9 cellular contexts compared by ENCODE assay signal in genomic region chr20:51695574-51696303, GRCh38.
DNase-seq lines count a peak whose midpoint lies in the region; ATAC-seq and TF ChIP-seq lines count a peak whose summit lies in the region.
"Had no signal": no experiment of that assay in that cellular context is flagged by ENCODE, and none has a peak within 500 bp of the region (broad histone marks: within the 10 kb centered on the region; RNA-seq: fewer than 3 reads in every experiment).

No MANE protein-coding gene starts in this region.

- no peaks in the 10 kb centered on the region for H3K27me3 ChIP-seq in GM23248 (replicated peaks; ENCODE audit: insufficient read depth)

- in situ Hi-C loops in GM23248 (cut with MboI), result no loop called here

- H3K36me3 ChIP-seq in GM23248 (ENCODE audit: low read depth) (no peaks in the 10 kb centered on the region), OCI-LY7 (ENCODE audit: insufficient read depth, low read length) (no peaks in the 10 kb centered on the region)

- H2AFZ ChIP-seq in GM23248 (peak overlapping the region; percentile 4; the same call in 1 of the 2 replicates), OCI-LY7 (ENCODE audit: low read length) (peak overlapping the region; percentile 98)

- H3K4me2 ChIP-seq in GM23248 (ENCODE audit: unreplicated experiment) (peak overlapping the region; percentile 60), OCI-LY7 (ENCODE audit: low read length) (peak overlapping the region; percentile 68)

- no TSS peak for BruUV-seq in OCI-LY7 (replicated peaks; lab: Mats Ljungman, UMichigan)

- intact Hi-C loops in OCI-LY7 (cut with micrococcal nuclease; ENCODE audit: unreplicated experiment), result loop anchor here (2.0 kb wide), 1 partner anchor 57 kb away; no protein-coding TSS in a partner anchor
- intact Hi-C loops in sciatic nerve (cut with DNase I), result no loop called here

- H3K27ac ChIP-seq in GM23248 (peak overlapping the region; percentile 39), OCI-LY7 (ENCODE audit: low read depth, low read length, poor library complexity, severe bottlenecking) (peak overlapping the region; percentile 1)

- 27 to 37% methylated on average over 14 of the region's 14 CpGs for WGBS in GM23248 (ENCODE audit: low coverage in 1 of 2, low lambda C conversion rate in 2 of 2, missing lambda C conversion rate in 2 of 2), 2 experiments

- H4K20me1 ChIP-seq in GM23248 (ENCODE audit: insufficient read depth), result no peaks in the 10 kb centered on the region
- H4K20me1 ChIP-seq in OCI-LY7 (ENCODE audit: insufficient read depth, low read length), result no peaks in the 10 kb centered on the region

- H3K4me1 ChIP-seq in GM23248 (ENCODE audit: insufficient read depth) (peaks cover 18% of the 10 kb centered on the region), OCI-LY7 (ENCODE audit: insufficient read depth, low read length, poor library complexity, severe bottlenecking) (peaks cover 30% of the 10 kb centered on the region)

- POLR2A ChIA-PET in OCI-LY7 (lab: Charles Lee), result interaction anchor here (1.1 kb wide), 1 partner anchor 51 kb away, joined by 3 read pairs; no protein-coding TSS in a partner anchor

- H3K9me2 ChIP-seq in GM23248 (ENCODE audit: insufficient read depth), result no peaks in the 10 kb centered on the region
- H3K9me2 ChIP-seq in OCI-LY7 (ENCODE audit: insufficient read depth, low read length), result no peaks in the 10 kb centered on the region

- ATAC-seq in esophagus mucosa, result peak; percentile 78
- ATAC-seq in sciatic nerve, result peak; percentile 56
- ATAC-seq in GM21528 (IDR thresholded peaks at IDR 0.05; ENCODE audit: low FRiP score, unreplicated experiment), result no peak
- no peak for ATAC-seq in GM18511 (IDR thresholded peaks at IDR 0.05; ENCODE audit: unreplicated experiment)

- TF ChIP-seq CTCF in OCI-LY7 (conservative IDR thresholded peaks at IDR 0.05; ENCODE audit: low read length), result no peak

- H3K4me3 ChIP-seq in GM23248, result peak overlapping the region; percentile 25
- peak overlapping the region; percentile 53 for H3K4me3 ChIP-seq in OCI-LY7 (ENCODE audit: low read depth, low read length, poor library complexity, severe bottlenecking)

- H3K9me3 ChIP-seq in GM23248 (ENCODE audit: low read depth) (no peaks in the 10 kb centered on the region), OCI-LY7 (ENCODE audit: low read length) (no peaks in the 10 kb centered on the region)

- no peaks in the 10 kb centered on the region for H3K79me2 ChIP-seq in GM23248 (ENCODE audit: insufficient read depth)
- no peaks in the 10 kb centered on the region for H3K79me2 ChIP-seq in OCI-LY7 (ENCODE audit: insufficient read depth, low read depth, low read length)

- no peaks in the 10 kb centered on the region for H3F3A ChIP-seq in GM23248 (ENCODE audit: insufficient read depth)

- CTCF ChIA-PET in OCI-LY7 (lab: Charles Lee; ENCODE audit: unreplicated experiment), result interaction anchor here (0.6 kb wide), 1 partner anchor 700 kb away, joined by 4 read pairs; no protein-coding TSS in a partner anchor

- peak; percentile 82 for DNase-seq in GM23248
- DNase-seq in OCI-LY7 (ENCODE audit: low spot score), result no peak
- DNase-seq in sciatic nerve (ENCODE audit: low spot score), result no peak
- DNase-seq in NOMO-1 treated with DMSO at 0.1 percent for 48 hours (lab: John Stamatoyannopoulos, UW; ENCODE audit: unreplicated experiment), result no peak
- DNase-seq: activated CD4-positive, alpha-beta T cell treated with anti-CD3 and anti-CD28 coated beads, Interleukin-2, amount 50 U/mL, for 48 hours; natural killer cell had no signal

- H3K9ac ChIP-seq in GM23248, result peak overlapping the region; percentile 62

Comparison
In these comparisons a context has a peak if more than half of its experiments do, and no peak if none do; other contexts are left out.
1. ATAC-seq: peak in esophagus mucosa (single experiment) and sciatic nerve (single experiment); none in GM21528 (single experiment) and GM18511 (single experiment).